ENCODE assay signal across 19 cellular contexts in genomic region chr20:50400705-50401045, GRCh38.
DNase-seq lines count a peak whose midpoint lies in the region; TF ChIP-seq lines count a peak whose summit lies in the region.
"Had no signal": no experiment of that assay in that cellular context is flagged by ENCODE, and none has a peak within 500 bp of the region (broad histone marks: within the 10 kb centered on the region; RNA-seq: fewer than 3 reads in every experiment).

No MANE protein-coding gene starts in this region.

- dilution Hi-C loops in mammary epithelial cell (cut with HindIII; ENCODE audit: low sequenced_read_pairs): no loop called here

- H3K4me3 ChIP-seq in mammary epithelial cell (replicated peaks in 1 of 3; ENCODE audit: insufficient read depth in 1 of 3, low read depth in 2 of 3, low read length in 3 of 3) (no peak overlapping the region), coronary artery (no peak overlapping the region), mesenchymal stem cell (ENCODE audit: insufficient read depth in 1 of 2, low read depth in 1 of 2, low read length in 2 of 2) (no peak overlapping the region), transverse colon (no peak overlapping the region), osteoblast (ENCODE audit: insufficient read depth, low read length) (no peak overlapping the region)
- H3K4me3 ChIP-seq: BLaER1 had no signal

- H3K4me3 Mint-ChIP-seq in MCF 10A (ENCODE audit: unreplicated experiment): no peak overlapping the region
- H3K4me3 Mint-ChIP-seq: effector memory CD8-positive, alpha-beta T cell; HFFc6; immature natural killer cell had no signal

- no peak overlapping the region for H2BK15ac ChIP-seq in mesenchymal stem cell (ENCODE audit: low read depth, poor library complexity, severe bottlenecking)

- peak overlapping the region; percentile 57 for H4K91ac ChIP-seq in mesenchymal stem cell (ENCODE audit: low read length)

- no peak overlapping the region for H3K23ac ChIP-seq in mesenchymal stem cell (ENCODE audit: low read length in 2 of 2)

- no peak for TF ChIP-seq EP300 in transverse colon (IDR thresholded peaks at IDR 0.05; ENCODE audit: low read depth)

- peak overlapping the region; percentile 39 for H3K27ac Mint-ChIP-seq in MCF 10A (ENCODE audit: low read depth, unreplicated experiment)
- H3K27ac Mint-ChIP-seq: HFFc6, nephron progenitor cell had no signal

- no peak overlapping the region for H3K4me2 ChIP-seq in mammary epithelial cell (ENCODE audit: insufficient read depth, low read depth, low read length)
- no peak overlapping the region for H3K4me2 ChIP-seq in mesenchymal stem cell (ENCODE audit: low read length, poor library complexity, severe bottlenecking)
- no peak overlapping the region for H3K4me2 ChIP-seq in osteoblast (ENCODE audit: insufficient read depth, low read length)
- H3K4me2 ChIP-seq: BLaER1 had no signal

- intact Hi-C loops in MCF 10A (cut with micrococcal nuclease) (loop anchor here (5.0 kb wide), 1 partner anchor 62 kb away; no protein-coding TSS in a partner anchor), mammary epithelial cell (cut with micrococcal nuclease) (loop anchor here (1.0 kb wide), 1 partner anchor 60 kb away; no protein-coding TSS in a partner anchor), transverse colon (cut with DNase I; ENCODE audit: low total_unique reads) (no loop called here)

- no peak overlapping the region for H2AK5ac ChIP-seq in mesenchymal stem cell (ENCODE audit: low read length, severe bottlenecking)

- BruUV-seq in MCF 10A (replicated peaks; lab: Mats Ljungman, UMichigan): no TSS peak
- BruUV-seq in mammary epithelial cell (replicated peaks; lab: Mats Ljungman, UMichigan): no TSS peak

- H3K27me3 Mint-ChIP-seq in MCF 10A (ENCODE audit: insufficient read depth, unreplicated experiment): no peaks in the 10 kb centered on the region
- H3K27me3 Mint-ChIP-seq: effector memory CD8-positive, alpha-beta T cell had no signal

- DNase-seq in MCF 10A (ENCODE audit: unreplicated experiment): no peak
- DNase-seq in mammary epithelial cell: no peak
- DNase-seq in coronary artery (ENCODE audit: low spot score): no peak
- no peak for DNase-seq in mesenchymal stem cell
- DNase-seq in transverse colon: no peak
- DNase-seq in activated gamma-delta T cell treated with Interleukin-2 at 50 U/mL for 16 hours: no peak
- no peak for DNase-seq in osteoblast (ENCODE audit: insufficient read length, low spot score, missing footprints)
- no peak for DNase-seq in activated CD8-positive, alpha-beta memory T cell treated with anti-CD3 and anti-CD28 coated beads, Interleukin-2, amount 50 U/mL, for 4 hours
- DNase-seq: 8988T; activated CD4-positive, CD25-positive, alpha-beta regulatory T cell treated with anti-CD3 and anti-CD28 coated beads, Interleukin-2, amount 50 U/mL, for 72 hours; caudate nucleus; effector memory CD8-positive, alpha-beta T cell; head of caudate nucleus; HFFc6; immature natural killer cell; NCI-H1694 treated with DMSO at 0.1 percent for 48 hours; nephron progenitor cell had no signal

- H3K9me3 ChIP-seq in mammary epithelial cell (replicated peaks; ENCODE audit: insufficient read depth, low read length) (no peaks in the 10 kb centered on the region), mesenchymal stem cell (ENCODE audit: control insufficient read depth, low read length) (no peaks in the 10 kb centered on the region), transverse colon (no peaks in the 10 kb centered on the region), osteoblast (ENCODE audit: low read depth, low read length) (no peaks in the 10 kb centered on the region)
- H3K9me3 ChIP-seq: BLaER1 had no signal

- no peaks in the 10 kb centered on the region for H3K79me1 ChIP-seq in mesenchymal stem cell (replicated peaks; ENCODE audit: low read length, poor library complexity, severe bottlenecking)

- no peaks in the 10 kb centered on the region for H3K36me3 Mint-ChIP-seq in MCF 10A (ENCODE audit: insufficient read depth, unreplicated experiment)

- H3K36me3 ChIP-seq in mammary epithelial cell (ENCODE audit: insufficient read depth, low read length) (no peaks in the 10 kb centered on the region), mesenchymal stem cell (ENCODE audit: control insufficient read depth in 1 of 2, insufficient read depth in 2 of 2, low read depth in 1 of 2, low read length in 2 of 2) (no peaks in the 10 kb centered on the region), transverse colon (no peaks in the 10 kb centered on the region), osteoblast (ENCODE audit: insufficient read depth, low read length) (no peaks in the 10 kb centered on the region)
- H3K36me3 ChIP-seq: BLaER1 had no signal

- H3K18ac ChIP-seq in mesenchymal stem cell (ENCODE audit: low read depth in 1 of 2, low read length in 2 of 2): peak overlapping the region; percentile 5 to 25

- H2BK5ac ChIP-seq in mesenchymal stem cell (ENCODE audit: low read depth, low read length, poor library complexity, severe bottlenecking): no peak overlapping the region

- H3K9me3 Mint-ChIP-seq in MCF 10A (ENCODE audit: unreplicated experiment): no peaks in the 10 kb centered on the region
- H3K9me3 Mint-ChIP-seq: effector memory CD8-positive, alpha-beta T cell; HFFc6; nephron progenitor cell had no signal

- CTCF ChIA-PET in MCF 10A (lab: Yijun Ruan, JAX): interaction anchor here (0.7 to 1.7 kb wide), 8 partner anchors 10 to 390 kb away, joined by 3 to 14 read pairs (median 3); no protein-coding TSS in a partner anchor
- CTCF ChIA-PET in mammary epithelial cell (lab: Charles Lee; ENCODE audit: low non-redundant PET): interaction anchor here (0.7 to 0.9 kb wide), 2 partner anchors 29 to 60 kb away, joined by 3 read pairs; no protein-coding TSS in a partner anchor

- no peak overlapping the region for H2BK120ac ChIP-seq in mesenchymal stem cell (ENCODE audit: low read depth, low read length)

- H3K9ac ChIP-seq in mammary epithelial cell (ENCODE audit: insufficient read depth, low read length) (no peak overlapping the region), mesenchymal stem cell (ENCODE audit: low read length) (no peak overlapping the region)
- H3K9ac ChIP-seq: BLaER1 had no signal

- H3K79me2 ChIP-seq in mammary epithelial cell (ENCODE audit: insufficient read depth, low read length): no peaks in the 10 kb centered on the region
- H3K79me2 ChIP-seq in osteoblast (ENCODE audit: insufficient read depth, low read length): no peaks in the 10 kb centered on the region

- peaks cover 11% of the 10 kb centered on the region for H3K4me1 ChIP-seq in mammary epithelial cell (ENCODE audit: insufficient read depth, low read length)
- peaks cover 19% of the 10 kb centered on the region for H3K4me1 ChIP-seq in mesenchymal stem cell (ENCODE audit: control insufficient read depth, insufficient read depth, low read depth, low read length)
- peaks cover 13 to 39% (median 14%) of the 10 kb centered on the region in 4 donors for H3K4me1 ChIP-seq in transverse colon
- H3K4me1 ChIP-seq in osteoblast (ENCODE audit: insufficient read depth, low read length): peaks cover 18% of the 10 kb centered on the region

- in situ Hi-C loops in mammary epithelial cell (cut with MboI; ENCODE audit: low sequenced_read_pairs in 2 of 2): no loop called here
- in situ Hi-C loops in transverse colon (cut with MboI; ENCODE audit: low pct_ligation_motif_present in 1 of 4, low pct_unique_long_range_greater_than_20kb in 1 of 4, low sequenced_read_pairs in 3 of 4): no loop called here

- no peaks in the 10 kb centered on the region for H3K27me3 ChIP-seq in mammary epithelial cell (ENCODE audit: insufficient read depth, low read length)
- peaks cover 0 to 7% of the 10 kb centered on the region in 2 experiments for H3K27me3 ChIP-seq in mesenchymal stem cell (ENCODE audit: control insufficient read depth in 1 of 2, insufficient read depth in 1 of 2, low read length in 2 of 2)
- H3K27me3 ChIP-seq in transverse colon: no peaks in the 10 kb centered on the region
- H3K27me3 ChIP-seq in osteoblast (ENCODE audit: insufficient read depth, low read length): peaks cover 7% of the 10 kb centered on the region
- H3K27me3 ChIP-seq: BLaER1 had no signal

- peak overlapping the region; percentile 60 to 79 for H2BK12ac ChIP-seq in mesenchymal stem cell (ENCODE audit: low read length in 2 of 2)

- no peak overlapping the region for H3K4ac ChIP-seq in mesenchymal stem cell (ENCODE audit: low read depth in 1 of 2, low read length in 2 of 2)

- TF ChIP-seq CTCF in MCF 10A (IDR thresholded peaks at IDR 0.05; ENCODE audit: unreplicated experiment): no peak
- no peak for TF ChIP-seq CTCF in mammary epithelial cell (conservative IDR thresholded peaks at IDR 0.05 in 1 of 2, IDR thresholded peaks at IDR 0.05 in 1 of 2; ENCODE audit: extremely low read depth in 1 of 2, insufficient read depth in 1 of 2, low read depth in 1 of 2, low read length in 2 of 2)
- no peak for TF ChIP-seq CTCF in coronary artery (IDR thresholded peaks at IDR 0.05)
- TF ChIP-seq CTCF in transverse colon (IDR thresholded peaks at IDR 0.05): no peak
- TF ChIP-seq CTCF in osteoblast (IDR thresholded peaks at IDR 0.05; ENCODE audit: extremely low read depth, low read depth, low read length): no peak

- H4K8ac ChIP-seq in mesenchymal stem cell (ENCODE audit: low read length): peak overlapping the region; percentile 85

- 77% methylated on average over 4 of the region's 6 CpGs for WGBS in mammary epithelial cell (ENCODE audit: low coverage, missing lambda C conversion rate)
- 77% methylated on average over 6 of the region's 6 CpGs for WGBS in mesenchymal stem cell
- 69 to 71% methylated on average over 4 to 6 of the region's 6 CpGs for WGBS in transverse colon (ENCODE audit: low coverage in 1 of 2), 2 donors

- no peak overlapping the region for H2AFZ ChIP-seq in mammary epithelial cell (ENCODE audit: low read depth, low read length)
- no peak overlapping the region for H2AFZ ChIP-seq in mesenchymal stem cell (ENCODE audit: low read depth, low read length)
- H2AFZ ChIP-seq in osteoblast (ENCODE audit: low read length): no peak overlapping the region

- TF ChIP-seq POLR2A in transverse colon (IDR thresholded peaks at IDR 0.05): no peak

- H4K20me1 ChIP-seq in mammary epithelial cell (ENCODE audit: insufficient read depth, low read length) (no peaks in the 10 kb centered on the region), osteoblast (ENCODE audit: insufficient read depth, low read length) (no peaks in the 10 kb centered on the region)
- H4K20me1 ChIP-seq: BLaER1 had no signal

- POLR2A ChIA-PET in MCF 10A (lab: Yijun Ruan, JAX): interaction anchor here (0.6 to 1.4 kb wide), 5 partner anchors 10 to 210 kb away, joined by 3 to 5 read pairs (median 3); partner anchors contain the start of gene CEBPB

- H3K4me1 Mint-ChIP-seq in MCF 10A (ENCODE audit: insufficient read depth, unreplicated experiment): peaks cover 24% of the 10 kb centered on the region

- H3K27ac ChIP-seq in mammary epithelial cell (ENCODE audit: insufficient read depth, low read depth, low read length) (no peak overlapping the region), coronary artery (peak overlapping the region; percentile 95 to 98), mesenchymal stem cell (ENCODE audit: low read length, poor library complexity, severe bottlenecking) (no peak overlapping the region), transverse colon (peak overlapping the region; percentile 23 to 64 (median 51)), osteoblast (ENCODE audit: low read depth, low read length) (no peak overlapping the region)
- H3K27ac ChIP-seq: BLaER1, HL-60 had no signal

- H3K14ac ChIP-seq in mesenchymal stem cell (ENCODE audit: low read length in 2 of 2): peak overlapping the region in 1 of 2 experiments; percentile 36

Comparison
In these comparisons a context has a peak if more than half of its experiments do, and no peak if none do; other contexts are left out.
1. H3K27ac ChIP-seq: peak in coronary artery (2 of 2) and transverse colon (4 of 4); none in mammary epithelial cell (single experiment), mesenchymal stem cell (single experiment) and osteoblast (single experiment).